Comparison of ENCODE assay signal across 8 cellular contexts in genomic region chr20:47272893-47273590, GRCh38.
DNase-seq lines count a peak whose midpoint lies in the region; ATAC-seq and TF ChIP-seq lines count a peak whose summit lies in the region.

No MANE protein-coding gene starts in this region.

- WGBS in suprapubic skin: 84% methylated on average over 8 of the region's 8 CpGs

- H3K4me1 ChIP-seq in fibroblast of lung (ENCODE audit: control insufficient read depth, extremely low read depth, insufficient read depth, low read length) (peaks cover 17% of the 10 kb centered on the region), suprapubic skin (peaks cover 55% of the 10 kb centered on the region)

- peak overlapping the region; percentile 52 for H3K27ac Mint-ChIP-seq in CD4-positive, alpha-beta T cell
- peak overlapping the region; percentile 92 for H3K27ac Mint-ChIP-seq in activated CD8-positive, alpha-beta T cell treated with anti-CD3 and anti-CD28 coated beads for 36 hours
- peak overlapping the region in 2 of 3 experiments; percentile 38 to 51 for H3K27ac Mint-ChIP-seq in nephron

- H2AFZ ChIP-seq in fibroblast of lung (ENCODE audit: low read length): no peak overlapping the region

- no peaks in the 10 kb centered on the region for H3K9me3 ChIP-seq in CD4-positive, alpha-beta T cell (ENCODE audit: control insufficient read depth, low read length)
- H3K9me3 ChIP-seq in fibroblast of lung (ENCODE audit: control insufficient read depth, insufficient read depth, low read depth, low read length): no peaks in the 10 kb centered on the region
- no peaks in the 10 kb centered on the region for H3K9me3 ChIP-seq in suprapubic skin

- H3K4me3 ChIP-seq in fibroblast of lung (replicated peaks in 1 of 4; ENCODE audit: control extremely low read depth in 1 of 4, insufficient read depth in 1 of 4, low read depth in 3 of 4, low read length in 4 of 4): no peak overlapping the region
- H3K4me3 ChIP-seq in suprapubic skin: no peak overlapping the region

- no peaks in the 10 kb centered on the region for H3K27me3 Mint-ChIP-seq in CD4-positive, alpha-beta T cell
- H3K27me3 Mint-ChIP-seq in activated CD8-positive, alpha-beta T cell treated with anti-CD3 and anti-CD28 coated beads for 36 hours: no peaks in the 10 kb centered on the region
- H3K27me3 Mint-ChIP-seq in nephron (ENCODE audit: low read depth): no peaks in the 10 kb centered on the region

- H3K27ac ChIP-seq in CD4-positive, alpha-beta T cell (ENCODE audit: low read depth, low read length): no peak overlapping the region
- H3K27ac ChIP-seq in fibroblast of lung (ENCODE audit: insufficient read depth, low read length) (no peak overlapping the region), suprapubic skin (peak overlapping the region; percentile 88)

- no peak for TF ChIP-seq POLR2A in suprapubic skin (IDR thresholded peaks at IDR 0.05)

- H3K27me3 ChIP-seq in CD4-positive, alpha-beta T cell (ENCODE audit: control insufficient read depth, insufficient read depth, low read length): no peaks in the 10 kb centered on the region
- H3K27me3 ChIP-seq in fibroblast of lung (ENCODE audit: control insufficient read depth, insufficient read depth, low read length) (no peaks in the 10 kb centered on the region), suprapubic skin (no peaks in the 10 kb centered on the region)

- no peaks in the 10 kb centered on the region for H3K9me3 Mint-ChIP-seq in CD4-positive, alpha-beta T cell
- no peaks in the 10 kb centered on the region for H3K9me3 Mint-ChIP-seq in activated CD8-positive, alpha-beta T cell treated with anti-CD3 and anti-CD28 coated beads for 36 hours
- no peaks in the 10 kb centered on the region for H3K9me3 Mint-ChIP-seq in nephron

- no peak overlapping the region for H3K4me3 Mint-ChIP-seq in CD4-positive, alpha-beta T cell
- H3K4me3 Mint-ChIP-seq in activated CD8-positive, alpha-beta T cell treated with anti-CD3 and anti-CD28 coated beads for 36 hours: no peak overlapping the region
- H3K4me3 Mint-ChIP-seq in nephron: no peak overlapping the region

- no peak overlapping the region for H3K4me2 ChIP-seq in fibroblast of lung (ENCODE audit: extremely low read depth, insufficient read depth, low read length)

- no peak overlapping the region for H3K9ac ChIP-seq in fibroblast of lung (ENCODE audit: insufficient read depth, low read length)

- H3K36me3 ChIP-seq in fibroblast of lung (ENCODE audit: control insufficient read depth, insufficient read depth, low read length): peaks cover 4% of the 10 kb centered on the region
- peaks cover 21% of the 10 kb centered on the region for H3K36me3 ChIP-seq in suprapubic skin

- DNase-seq in CD4-positive, alpha-beta T cell: peak in 8 of 10 experiments; percentile 7 to 46 (median 24)
- DNase-seq in HEK293T (ENCODE audit: extremely low spot score) (peak; percentile 66), NCI-H524 (lab: John Stamatoyannopoulos, UW) (peak; percentile 55 to 65), fibroblast of lung (ENCODE audit: low read depth in 2 of 2) (peak; percentile 69), suprapubic skin (ENCODE audit: low spot score in 2 of 2) (peak in 1 of 2 donors; percentile 32)
- DNase-seq in activated CD8-positive, alpha-beta T cell treated with anti-CD3 and anti-CD28 coated beads for 36 hours: peak; percentile 66

- POLR2A ChIA-PET in CD4-positive, alpha-beta T cell (lab: Charles Lee): interaction anchor here (0.6 to 2.1 kb wide), 6 partner anchors 24 to 348 kb away, joined by 3 to 17 read pairs (median 3); partner anchors contain the start of gene ZMYND8
- POLR2A ChIA-PET in HEK293T (lab: Yijun Ruan, JAX): interaction anchor here (1.1 to 2.4 kb wide), 3 partner anchors 85 to 111 kb away, joined by 3 to 10 read pairs (median 5); no protein-coding TSS in a partner anchor
- POLR2A ChIA-PET in activated CD8-positive, alpha-beta T cell treated with anti-CD3 and anti-CD28 coated beads for 36 hours (lab: Charles Lee): interaction anchor here (1.0 to 7.2 kb wide), 4 partner anchors 9 to 111 kb away, joined by 3 to 51 read pairs (median 13); partner anchors contain the start of gene ZMYND8

- peaks cover 15% of the 10 kb centered on the region for H3K79me2 ChIP-seq in fibroblast of lung (ENCODE audit: control insufficient read depth, insufficient read depth, low read length)

- TF ChIP-seq EP300 in suprapubic skin (IDR thresholded peaks at IDR 0.05): no peak

- CTCF ChIA-PET in CD4-positive, alpha-beta T cell (lab: Charles Lee): interaction anchor here (0.6 to 6.4 kb wide), 14 partner anchors 9 to 348 kb away, joined by 3 to 185 read pairs (median 3); no protein-coding TSS in a partner anchor
- CTCF ChIA-PET in HEK293T (lab: Yijun Ruan, JAX): interaction anchor here (0.6 to 5.1 kb wide), 9 partner anchors 8 to 348 kb away, joined by 3 to 116 read pairs (median 3); partner anchors contain the start of gene ZMYND8
- CTCF ChIA-PET in activated CD8-positive, alpha-beta T cell treated with anti-CD3 and anti-CD28 coated beads for 36 hours (lab: Charles Lee): interaction anchor here (0.6 to 15.5 kb wide), 73 partner anchors 9 to 394 kb away, joined by 3 to 620 read pairs (median 5); partner anchors contain the start of gene ZMYND8

- no peaks in the 10 kb centered on the region for H4K20me1 ChIP-seq in fibroblast of lung (ENCODE audit: control insufficient read depth, extremely low read depth, insufficient read depth, low read length)

- intact Hi-C loops in CD4-positive, alpha-beta T cell (cut with DNase I, micrococcal nuclease): loop anchor here (1.0 to 5.0 kb wide), 4 partner anchors 76 to 349 kb away; no protein-coding TSS in a partner anchor
- intact Hi-C loops in activated CD8-positive, alpha-beta T cell treated with anti-CD3 and anti-CD28 coated beads for 36 hours (cut with micrococcal nuclease): loop anchor here (5.0 to 10.0 kb wide), 2 partner anchors 78 to 349 kb away; no protein-coding TSS in a partner anchor

- peak; percentile 84 for ATAC-seq in CD4-positive, alpha-beta T cell (ENCODE audit: poor library complexity)
- peak; percentile 79 for ATAC-seq in activated CD8-positive, alpha-beta T cell treated with anti-CD3 and anti-CD28 coated beads for 36 hours
- ATAC-seq in HG03442 (IDR thresholded peaks at IDR 0.05; ENCODE audit: unreplicated experiment): no peak

- peaks cover 73% of the 10 kb centered on the region for H3K36me3 Mint-ChIP-seq in CD4-positive, alpha-beta T cell (ENCODE audit: low read depth)
- peaks cover 53% of the 10 kb centered on the region for H3K36me3 Mint-ChIP-seq in activated CD8-positive, alpha-beta T cell treated with anti-CD3 and anti-CD28 coated beads for 36 hours (ENCODE audit: low read depth)
- peaks cover 49% of the 10 kb centered on the region for H3K36me3 Mint-ChIP-seq in nephron (ENCODE audit: low read depth)

- TF ChIP-seq CTCF in CD4-positive, alpha-beta T cell (IDR thresholded peaks at IDR 0.05): peak; percentile 98
- peak; percentile 97 for TF ChIP-seq CTCF in activated CD8-positive, alpha-beta T cell treated with anti-CD3 and anti-CD28 coated beads for 36 hours (IDR thresholded peaks at IDR 0.05)
- peak; percentile 86 for TF ChIP-seq CTCF in fibroblast of lung (conservative IDR thresholded peaks at IDR 0.05 in 1 of 2, IDR thresholded peaks at IDR 0.05 in 1 of 2; ENCODE audit: low read depth in 1 of 2, low read length in 2 of 2)
- peak; percentile 75 to 91 (median 84) for TF ChIP-seq CTCF in nephron (IDR thresholded peaks at IDR 0.05; ENCODE audit: unreplicated experiment in 3 of 3)
- peak; percentile 73 to 89 for TF ChIP-seq CTCF in suprapubic skin (IDR thresholded peaks at IDR 0.05)

- H3K4me1 Mint-ChIP-seq in CD4-positive, alpha-beta T cell (ENCODE audit: low read depth): peaks cover 28% of the 10 kb centered on the region
- peaks cover 47% of the 10 kb centered on the region for H3K4me1 Mint-ChIP-seq in activated CD8-positive, alpha-beta T cell treated with anti-CD3 and anti-CD28 coated beads for 36 hours (ENCODE audit: low read depth)
- peaks cover 36% of the 10 kb centered on the region for H3K4me1 Mint-ChIP-seq in nephron

TF ChIP-seq in HEK293T, 16 proteins besides CTCF, POLR2A, EP300 and RAD21:
- TF ChIP-seq, protein P1, sequence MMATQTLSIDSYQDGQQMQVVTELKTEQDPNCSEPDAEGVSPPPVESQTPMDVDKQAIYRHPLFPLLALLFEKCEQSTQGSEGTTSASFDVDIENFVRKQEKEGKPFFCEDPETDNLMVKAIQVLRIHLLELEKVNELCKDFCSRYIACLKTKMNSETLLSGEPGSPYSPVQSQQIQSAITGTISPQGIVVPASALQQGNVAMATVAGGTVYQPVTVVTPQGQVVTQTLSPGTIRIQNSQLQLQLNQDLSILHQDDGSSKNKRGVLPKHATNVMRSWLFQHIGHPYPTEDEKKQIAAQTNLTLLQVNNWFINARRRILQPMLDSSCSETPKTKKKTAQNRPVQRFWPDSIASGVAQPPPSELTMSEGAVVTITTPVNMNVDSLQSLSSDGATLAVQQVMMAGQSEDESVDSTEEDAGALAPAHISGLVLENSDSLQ (IDR thresholded peaks at IDR 0.05): no peak
- no peak for TF ChIP-seq FOXA1 (IDR thresholded peaks at IDR 0.05)
- TF ChIP-seq ZNF384 (IDR thresholded peaks at IDR 0.05): no peak
- TF ChIP-seq FOXM1 (IDR thresholded peaks at IDR 0.05; ENCODE audit: borderline replicate concordance): no peak
- no peak for TF ChIP-seq LEF1 (IDR thresholded peaks at IDR 0.05; ENCODE audit: borderline replicate concordance)
- TF ChIP-seq FOXK2 (IDR thresholded peaks at IDR 0.05): no peak
- no peak for TF ChIP-seq TARDBP (IDR thresholded peaks at IDR 0.05)
- no peak for TF ChIP-seq CTBP1 (IDR thresholded peaks at IDR 0.05; ENCODE audit: borderline replicate concordance)
- TF ChIP-seq NFRKB (IDR thresholded peaks at IDR 0.05): no peak
- TF ChIP-seq SUZ12 (IDR thresholded peaks at IDR 0.05): no peak
